In the genomic region with DNA sequence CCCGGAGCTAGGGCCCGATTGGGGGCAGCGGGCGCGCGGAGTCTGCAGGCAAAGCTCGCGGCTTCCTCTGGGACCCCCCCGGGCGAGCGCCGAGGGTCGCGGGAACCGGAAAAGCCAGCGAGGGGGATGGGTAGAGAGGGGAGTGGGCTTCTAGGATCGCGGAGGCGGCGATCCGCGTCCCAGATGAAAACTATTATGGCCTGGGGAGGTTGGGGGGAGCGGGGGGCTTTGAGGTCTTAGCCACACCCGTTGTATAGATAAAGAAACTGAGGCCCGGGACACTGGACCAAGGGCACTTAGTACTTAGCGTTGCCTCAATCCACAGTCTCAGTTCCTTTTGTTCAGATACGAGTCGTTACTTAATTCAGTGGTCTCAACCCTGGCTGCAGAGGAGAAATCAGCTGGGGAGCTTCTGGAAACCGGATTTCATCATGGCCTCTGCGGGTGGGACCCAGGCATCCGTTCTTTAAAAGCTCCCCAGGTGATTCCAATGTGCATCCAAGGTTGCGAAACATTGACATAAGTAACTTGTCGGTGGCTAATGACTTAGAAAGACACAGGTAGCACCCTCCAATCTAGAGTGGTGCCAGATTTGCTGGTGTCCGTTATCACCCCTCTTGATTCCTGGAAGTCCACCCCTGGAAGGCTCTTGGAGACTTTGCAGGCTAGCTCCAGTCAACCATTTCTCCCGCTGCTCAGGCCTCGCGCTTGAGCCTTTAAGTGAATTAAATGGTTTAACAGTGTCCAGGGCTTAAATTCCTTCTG, we compare ENCODE assay signal across 8 cellular contexts.
DNase-seq lines count a peak whose midpoint lies in the region; ATAC-seq, FAIRE-seq and TF ChIP-seq lines count a peak whose summit lies in the region.

No MANE protein-coding gene starts in this region.

- POLR2A ChIA-PET in GM12878 (lab: Charles Lee) = no interaction called here

- in situ Hi-C loops in GM12878 (cut with MboI) = no loop called here

- no peak for TF ChIP-seq POLR2A in GM12878 (IDR thresholded peaks at IDR 0.05; ENCODE audit: low read depth, low read length)
- no peak for TF ChIP-seq POLR2A in body of pancreas (IDR thresholded peaks at IDR 0.05)

- CTCF ChIA-PET in GM12878 (lab: Yijun Ruan, JAX) = no interaction called here

- WGBS in GM12878 (ENCODE audit: insufficient coverage, insufficient replicate concordance, low lambda C conversion rate, missing lambda C conversion rate) = 24% methylated on average over 37 of the region's 37 CpGs
- WGBS in lung, 2 donors = 11 to 17% methylated on average over 26 to 37 of the region's 37 CpGs
- WGBS in urinary bladder = 16% methylated on average over 37 of the region's 37 CpGs
- WGBS in body of pancreas, 2 donors = 16 to 25% methylated on average over 10 to 30 of the region's 37 CpGs

- H3K9ac ChIP-seq in GM12878 (ENCODE audit: control insufficient read depth, insufficient read depth, low read length) = no peak overlapping the region

- H3K9me3 Mint-ChIP-seq in natural killer cell = no peaks in the 10 kb centered on the region
- no peaks in the 10 kb centered on the region for H3K9me3 Mint-ChIP-seq in natural killer cell treated with Interleukin-12 subunit alpha and Interleukin-12 subunit beta and Interleukin-15 and Interleukin-18, amount 100 ng/mL, for 72 hours

- no TSS peak for BruUV-seq in GM12878 (replicated peaks; lab: Mats Ljungman, UMichigan)

- no peaks in the 10 kb centered on the region for H4K20me1 ChIP-seq in GM12878 (ENCODE audit: control insufficient read depth, insufficient read depth)

- peaks cover 12 to 62% of the 10 kb centered on the region in 2 donors for H3K27me3 Mint-ChIP-seq in natural killer cell (ENCODE audit: low read depth in 2 of 2)
- peaks cover 14 to 42% of the 10 kb centered on the region in 2 donors for H3K27me3 Mint-ChIP-seq in natural killer cell treated with Interleukin-12 subunit alpha and Interleukin-12 subunit beta and Interleukin-15 and Interleukin-18, amount 100 ng/mL, for 72 hours

- DNase-seq in natural killer cell (no peak), GM12878 (ENCODE audit: low read depth, low spot score) (no peak), lung (ENCODE audit: low spot score) (no peak), body of pancreas (no peak)
- DNase-seq in natural killer cell treated with Interleukin-12 subunit alpha and Interleukin-12 subunit beta and Interleukin-15 and Interleukin-18, amount 100 ng/mL, for 72 hours (ENCODE audit: low spot score) = no peak
- no peak for DNase-seq in activated CD4-positive, CD25-positive, alpha-beta regulatory T cell (lab: John Stamatoyannopoulos, UW)

- H2AFZ ChIP-seq in GM12878 (ENCODE audit: control insufficient read depth, low read depth, low read length) = no peak overlapping the region

- RAD21 ChIA-PET in GM12878 (lab: Charles Lee; ENCODE audit: unreplicated experiment) = no interaction called here

- H3K36me3 Mint-ChIP-seq in natural killer cell = no peaks in the 10 kb centered on the region
- no peaks in the 10 kb centered on the region for H3K36me3 Mint-ChIP-seq in natural killer cell treated with Interleukin-12 subunit alpha and Interleukin-12 subunit beta and Interleukin-15 and Interleukin-18, amount 100 ng/mL, for 72 hours

- H3K27ac ChIP-seq in GM12878 (ENCODE audit: control insufficient read depth, insufficient read depth) (no peak overlapping the region), lung (ENCODE audit: low read depth in 1 of 2, low read length in 1 of 2) (no peak overlapping the region), urinary bladder (ENCODE audit: low read depth) (no peak overlapping the region), body of pancreas (no peak overlapping the region)

- ATAC-seq in natural killer cell = no peak
- ATAC-seq in natural killer cell treated with Interleukin-12 subunit alpha and Interleukin-12 subunit beta and Interleukin-15 and Interleukin-18, amount 100 ng/mL, for 72 hours = no peak
- ATAC-seq in GM12878 = no peak
- ATAC-seq in lung (ENCODE audit: insufficient read depth, low FRiP score) = no peak
- no peak for ATAC-seq in body of pancreas
- no peak for ATAC-seq in HG03565 (IDR thresholded peaks at IDR 0.05; ENCODE audit: unreplicated experiment)

- no peaks in the 10 kb centered on the region for H3K4me1 ChIP-seq in GM12878 (ENCODE audit: control insufficient read depth, insufficient read depth, low read length)
- H3K4me1 ChIP-seq in lung (ENCODE audit: control insufficient read depth in 2 of 2, insufficient read depth in 2 of 2, low read length in 2 of 2) = peaks cover 0 to 6% of the 10 kb centered on the region in 2 donors
- no peaks in the 10 kb centered on the region for H3K4me1 ChIP-seq in urinary bladder (ENCODE audit: insufficient read depth)
- H3K4me1 ChIP-seq in body of pancreas = peaks cover 3% of the 10 kb centered on the region

- H3K27ac Mint-ChIP-seq in natural killer cell = no peak overlapping the region
- no peak overlapping the region for H3K27ac Mint-ChIP-seq in natural killer cell treated with Interleukin-12 subunit alpha and Interleukin-12 subunit beta and Interleukin-15 and Interleukin-18, amount 100 ng/mL, for 72 hours

- no peak for FAIRE-seq in GM12878 (lab: Jason Lieb, UNC)

- no peak for TF ChIP-seq EP300 in GM12878 (IDR thresholded peaks at IDR 0.05; ENCODE audit: borderline replicate concordance in 1 of 2, control insufficient read depth in 1 of 2, low read depth in 2 of 2, low read length in 2 of 2)

- H3K79me2 ChIP-seq in GM12878 (ENCODE audit: control insufficient read depth, insufficient read depth, low read length) = no peaks in the 10 kb centered on the region

- no peak for TF ChIP-seq RAD21 in GM12878 (IDR thresholded peaks at IDR 0.05; ENCODE audit: insufficient read depth, low read depth, low read length)

- H3K4me1 Mint-ChIP-seq in natural killer cell = no peaks in the 10 kb centered on the region
- H3K4me1 Mint-ChIP-seq in natural killer cell treated with Interleukin-12 subunit alpha and Interleukin-12 subunit beta and Interleukin-15 and Interleukin-18, amount 100 ng/mL, for 72 hours (ENCODE audit: low read depth in 2 of 2) = no peaks in the 10 kb centered on the region

- H3K27me3 ChIP-seq in GM12878 (replicated peaks in 1 of 2; ENCODE audit: control insufficient read depth in 2 of 2, insufficient read depth in 2 of 2, low read length in 1 of 2) (peaks cover 7 to 15% of the 10 kb centered on the region in 2 experiments), lung (ENCODE audit: control insufficient read depth, insufficient read depth) (peaks cover 7% of the 10 kb centered on the region), body of pancreas (no peaks in the 10 kb centered on the region)

- H3K36me3 ChIP-seq in GM12878 (ENCODE audit: control insufficient read depth in 2 of 2, insufficient read depth in 2 of 2, low read length in 1 of 2) = no peaks in the 10 kb centered on the region
- H3K36me3 ChIP-seq in lung (ENCODE audit: control insufficient read depth in 2 of 2, insufficient read depth in 2 of 2, low read length in 2 of 2) = no peaks in the 10 kb centered on the region
- H3K36me3 ChIP-seq in urinary bladder (ENCODE audit: insufficient read depth) = no peaks in the 10 kb centered on the region
- no peaks in the 10 kb centered on the region for H3K36me3 ChIP-seq in body of pancreas (replicated peaks in 1 of 2; ENCODE audit: insufficient read depth in 1 of 2, low read depth in 2 of 2)

- H3K9me3 ChIP-seq in GM12878 (replicated peaks; ENCODE audit: control insufficient read depth, insufficient read depth, low read length) = no peaks in the 10 kb centered on the region; the same call in 2 of the 3 replicates
- H3K9me3 ChIP-seq in lung (ENCODE audit: control insufficient read depth in 2 of 2, insufficient read depth in 1 of 2, low read length in 1 of 2) = no peaks in the 10 kb centered on the region
- H3K9me3 ChIP-seq in body of pancreas = no peaks in the 10 kb centered on the region

- peak overlapping the region; percentile 54; the same call in 1 of the 2 replicates for H3K4me2 ChIP-seq in GM12878 (ENCODE audit: control insufficient read depth, insufficient read depth)

- no peak overlapping the region for H3K4me3 ChIP-seq in GM12878
- H3K4me3 ChIP-seq in lung = peak overlapping the region; percentile 54
- H3K4me3 ChIP-seq in urinary bladder (ENCODE audit: low read depth, low read length) = peak overlapping the region; percentile 73
- peak overlapping the region in 1 of 2 donors; percentile 22 for H3K4me3 ChIP-seq in body of pancreas

- H3K4me3 Mint-ChIP-seq in natural killer cell = peak overlapping the region; percentile 21
- H3K4me3 Mint-ChIP-seq in natural killer cell treated with Interleukin-12 subunit alpha and Interleukin-12 subunit beta and Interleukin-15 and Interleukin-18, amount 100 ng/mL, for 72 hours = no peak overlapping the region

- intact Hi-C loops in natural killer cell (cut with micrococcal nuclease) (no loop called here), GM12878 (cut with micrococcal nuclease; ENCODE audit: unreplicated experiment) (no loop called here), body of pancreas (cut with DNase I) (no loop called here)

- SMC1A ChIA-PET in GM12878 (lab: Charles Lee; ENCODE audit: uncharacterized antibody, unreplicated experiment) = no interaction called here

- TF ChIP-seq CTCF in natural killer cell (IDR thresholded peaks at IDR 0.05) = no peak
- no peak for TF ChIP-seq CTCF in GM12878 (IDR thresholded peaks at IDR 0.05 in 2 of 3, conservative IDR thresholded peaks at IDR 0.05 in 1 of 3; ENCODE audit: control insufficient read depth in 2 of 3, extremely low read depth in 1 of 3, insufficient read depth in 1 of 3, low read depth in 3 of 3, low read length in 3 of 3)
- TF ChIP-seq CTCF in lung (IDR thresholded peaks at IDR 0.05; ENCODE audit: control extremely low read depth, extremely low read depth) = no peak
- no peak for TF ChIP-seq CTCF in body of pancreas (IDR thresholded peaks at IDR 0.05)

TF ChIP-seq in GM12878, 131 proteins besides CTCF, POLR2A, EP300 and RAD21 (continues in another document):
- TF ChIP-seq SPI1 (IDR thresholded peaks at IDR 0.05; ENCODE audit: borderline replicate concordance, insufficient read depth, low read depth, low read length) (no peak), ZNF24 (IDR thresholded peaks at IDR 0.05) (no peak), ZNF384 (IDR thresholded peaks at IDR 0.05; ENCODE audit: borderline replicate concordance, low read depth, low read length) (no peak), CEBPB (IDR thresholded peaks at IDR 0.05; ENCODE audit: borderline replicate concordance in 1 of 2, low read depth in 2 of 2, low read length in 2 of 2) (no peak), SMAD1 (IDR thresholded peaks at IDR 0.05; ENCODE audit: low read depth, partially characterized antibody) (no peak), HDAC2 (IDR thresholded peaks at IDR 0.05) (no peak), RB1 (IDR thresholded peaks at IDR 0.05; ENCODE audit: borderline replicate concordance) (no peak), HCFC1 (IDR thresholded peaks at IDR 0.05; ENCODE audit: low read length) (no peak), MYC (IDR thresholded peaks at IDR 0.05; ENCODE audit: insufficient read depth, insufficient read length, insufficient replicate concordance, low read length, severe bottlenecking) (no peak)
